ENCODE assay signal across 1 cellular context in the genomic region with DNA sequence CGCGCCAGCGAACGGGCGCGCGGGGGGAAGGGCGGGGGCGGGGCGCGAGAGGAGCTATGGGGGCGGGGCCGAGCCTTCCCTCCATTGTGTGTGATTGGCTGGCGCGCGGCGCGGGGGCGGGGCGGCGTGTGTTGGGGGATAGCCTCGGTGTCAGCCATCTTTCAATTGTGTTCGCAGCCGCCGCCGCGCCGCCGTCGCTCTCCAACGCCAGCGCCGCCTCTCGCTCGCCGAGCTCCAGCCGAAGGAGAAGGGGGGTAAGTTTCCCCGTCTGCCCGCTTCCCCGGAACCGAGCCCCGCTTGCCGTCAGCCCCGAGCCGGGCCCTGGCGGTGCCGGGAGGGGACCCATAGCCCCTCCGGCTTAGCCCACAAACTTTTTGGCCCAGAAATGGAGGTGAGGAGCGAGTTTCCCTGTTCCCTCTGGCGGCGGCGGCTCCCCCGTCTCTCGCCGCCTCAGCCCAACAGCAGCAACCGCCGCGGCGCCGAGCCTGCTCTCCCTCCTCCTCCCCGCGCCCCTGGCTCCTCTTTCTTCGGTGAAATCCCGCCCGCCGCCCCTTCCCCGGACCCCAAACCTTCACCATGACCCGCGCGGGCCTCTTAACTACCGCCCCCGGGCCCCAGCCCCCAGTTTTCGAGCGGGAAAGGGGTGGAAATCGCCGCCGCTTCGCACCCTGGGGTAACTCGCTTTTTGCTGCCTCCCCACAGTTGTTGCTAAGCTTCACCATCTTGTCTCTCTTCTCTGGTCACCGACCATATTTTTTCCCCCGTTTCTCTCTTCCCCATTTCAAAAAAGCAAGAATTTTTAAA.
TF ChIP-seq lines count a peak whose summit lies in the region.

A gene (plus strand): TSS at position 159 of the 804 bp plus-strand sequence. CDS start 1,636 bp downstream, outside the sequence.

TF ChIP-seq in K562, 482 proteins besides CTCF, POLR2A, EP300 and RAD21 (continued from another document and continues in another):
- TF ChIP-seq, protein P1, sequence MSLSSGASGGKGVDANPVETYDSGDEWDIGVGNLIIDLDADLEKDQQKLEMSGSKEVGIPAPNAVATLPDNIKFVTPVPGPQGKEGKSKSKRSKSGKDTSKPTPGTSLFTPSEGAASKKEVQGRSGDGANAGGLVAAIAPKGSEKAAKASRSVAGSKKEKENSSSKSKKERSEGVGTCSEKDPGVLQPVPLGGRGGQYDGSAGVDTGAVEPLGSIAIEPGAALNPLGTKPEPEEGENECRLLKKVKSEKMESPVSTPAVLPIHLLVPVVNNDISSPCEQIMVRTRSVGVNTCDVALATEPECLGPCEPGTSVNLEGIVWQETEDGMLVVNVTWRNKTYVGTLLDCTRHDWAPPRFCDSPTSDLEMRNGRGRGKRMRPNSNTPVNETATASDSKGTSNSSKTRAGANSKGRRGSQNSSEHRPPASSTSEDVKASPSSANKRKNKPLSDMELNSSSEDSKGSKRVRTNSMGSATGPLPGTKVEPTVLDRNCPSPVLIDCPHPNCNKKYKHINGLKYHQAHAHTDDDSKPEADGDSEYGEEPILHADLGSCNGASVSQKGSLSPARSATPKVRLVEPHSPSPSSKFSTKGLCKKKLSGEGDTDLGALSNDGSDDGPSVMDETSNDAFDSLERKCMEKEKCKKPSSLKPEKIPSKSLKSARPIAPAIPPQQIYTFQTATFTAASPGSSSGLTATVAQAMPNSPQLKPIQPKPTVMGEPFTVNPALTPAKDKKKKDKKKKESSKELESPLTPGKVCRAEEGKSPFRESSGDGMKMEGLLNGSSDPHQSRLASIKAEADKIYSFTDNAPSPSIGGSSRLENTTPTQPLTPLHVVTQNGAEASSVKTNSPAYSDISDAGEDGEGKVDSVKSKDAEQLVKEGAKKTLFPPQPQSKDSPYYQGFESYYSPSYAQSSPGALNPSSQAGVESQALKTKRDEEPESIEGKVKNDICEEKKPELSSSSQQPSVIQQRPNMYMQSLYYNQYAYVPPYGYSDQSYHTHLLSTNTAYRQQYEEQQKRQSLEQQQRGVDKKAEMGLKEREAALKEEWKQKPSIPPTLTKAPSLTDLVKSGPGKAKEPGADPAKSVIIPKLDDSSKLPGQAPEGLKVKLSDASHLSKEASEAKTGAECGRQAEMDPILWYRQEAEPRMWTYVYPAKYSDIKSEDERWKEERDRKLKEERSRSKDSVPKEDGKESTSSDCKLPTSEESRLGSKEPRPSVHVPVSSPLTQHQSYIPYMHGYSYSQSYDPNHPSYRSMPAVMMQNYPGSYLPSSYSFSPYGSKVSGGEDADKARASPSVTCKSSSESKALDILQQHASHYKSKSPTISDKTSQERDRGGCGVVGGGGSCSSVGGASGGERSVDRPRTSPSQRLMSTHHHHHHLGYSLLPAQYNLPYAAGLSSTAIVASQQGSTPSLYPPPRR (CRISPR knock-in tag; IDR thresholded peaks at IDR 0.05; ENCODE audit: borderline replicate concordance) = no peak
- TF ChIP-seq, protein P2, sequence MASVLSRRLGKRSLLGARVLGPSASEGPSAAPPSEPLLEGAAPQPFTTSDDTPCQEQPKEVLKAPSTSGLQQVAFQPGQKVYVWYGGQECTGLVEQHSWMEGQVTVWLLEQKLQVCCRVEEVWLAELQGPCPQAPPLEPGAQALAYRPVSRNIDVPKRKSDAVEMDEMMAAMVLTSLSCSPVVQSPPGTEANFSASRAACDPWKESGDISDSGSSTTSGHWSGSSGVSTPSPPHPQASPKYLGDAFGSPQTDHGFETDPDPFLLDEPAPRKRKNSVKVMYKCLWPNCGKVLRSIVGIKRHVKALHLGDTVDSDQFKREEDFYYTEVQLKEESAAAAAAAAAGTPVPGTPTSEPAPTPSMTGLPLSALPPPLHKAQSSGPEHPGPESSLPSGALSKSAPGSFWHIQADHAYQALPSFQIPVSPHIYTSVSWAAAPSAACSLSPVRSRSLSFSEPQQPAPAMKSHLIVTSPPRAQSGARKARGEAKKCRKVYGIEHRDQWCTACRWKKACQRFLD (CRISPR knock-in tag; IDR thresholded peaks at IDR 0.05) = no peak; the same call in 1 of the 2 replicates
- TF ChIP-seq TAF7 (tag; IDR thresholded peaks at IDR 0.05) = peak; percentile 82
- TF ChIP-seq, protein P3, sequence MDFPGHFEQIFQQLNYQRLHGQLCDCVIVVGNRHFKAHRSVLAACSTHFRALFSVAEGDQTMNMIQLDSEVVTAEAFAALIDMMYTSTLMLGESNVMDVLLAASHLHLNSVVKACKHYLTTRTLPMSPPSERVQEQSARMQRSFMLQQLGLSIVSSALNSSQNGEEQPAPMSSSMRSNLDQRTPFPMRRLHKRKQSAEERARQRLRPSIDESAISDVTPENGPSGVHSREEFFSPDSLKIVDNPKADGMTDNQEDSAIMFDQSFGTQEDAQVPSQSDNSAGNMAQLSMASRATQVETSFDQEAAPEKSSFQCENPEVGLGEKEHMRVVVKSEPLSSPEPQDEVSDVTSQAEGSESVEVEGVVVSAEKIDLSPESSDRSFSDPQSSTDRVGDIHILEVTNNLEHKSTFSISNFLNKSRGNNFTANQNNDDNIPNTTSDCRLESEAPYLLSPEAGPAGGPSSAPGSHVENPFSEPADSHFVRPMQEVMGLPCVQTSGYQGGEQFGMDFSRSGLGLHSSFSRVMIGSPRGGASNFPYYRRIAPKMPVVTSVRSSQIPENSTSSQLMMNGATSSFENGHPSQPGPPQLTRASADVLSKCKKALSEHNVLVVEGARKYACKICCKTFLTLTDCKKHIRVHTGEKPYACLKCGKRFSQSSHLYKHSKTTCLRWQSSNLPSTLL (IDR thresholded peaks at IDR 0.05) = no peak
- no peak for TF ChIP-seq MEF2D (tag; conservative IDR thresholded peaks at IDR 0.05; ENCODE audit: low read depth)
- TF ChIP-seq, protein P4, sequence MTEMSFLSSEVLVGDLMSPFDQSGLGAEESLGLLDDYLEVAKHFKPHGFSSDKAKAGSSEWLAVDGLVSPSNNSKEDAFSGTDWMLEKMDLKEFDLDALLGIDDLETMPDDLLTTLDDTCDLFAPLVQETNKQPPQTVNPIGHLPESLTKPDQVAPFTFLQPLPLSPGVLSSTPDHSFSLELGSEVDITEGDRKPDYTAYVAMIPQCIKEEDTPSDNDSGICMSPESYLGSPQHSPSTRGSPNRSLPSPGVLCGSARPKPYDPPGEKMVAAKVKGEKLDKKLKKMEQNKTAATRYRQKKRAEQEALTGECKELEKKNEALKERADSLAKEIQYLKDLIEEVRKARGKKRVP (CRISPR knock-in tag; IDR thresholded peaks at IDR 0.05) = 0 out of 2 replicates have a peak, but pooled peaks have one; percentile 17
- TF ChIP-seq THRAP3 (IDR thresholded peaks at IDR 0.05; ENCODE audit: borderline replicate concordance) = no peak
- TF ChIP-seq ZNF384 (IDR thresholded peaks at IDR 0.05; ENCODE audit: low read depth, low read length) = no peak
- peak; percentile 93 for TF ChIP-seq TBP (optimal IDR thresholded peaks at IDR 0.05; ENCODE audit: low read depth, low read length)
- TF ChIP-seq, protein P5, sequence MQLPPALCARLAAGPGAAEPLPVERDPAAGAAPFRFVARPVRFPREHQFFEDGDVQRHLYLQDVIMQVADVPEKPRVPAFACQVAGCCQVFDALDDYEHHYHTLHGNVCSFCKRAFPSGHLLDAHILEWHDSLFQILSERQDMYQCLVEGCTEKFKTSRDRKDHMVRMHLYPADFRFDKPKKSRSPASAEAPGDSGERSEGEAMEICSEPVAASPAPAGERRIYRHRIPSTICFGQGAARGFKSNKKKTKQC (CRISPR knock-in tag; IDR thresholded peaks at IDR 0.05) = peak; percentile 67; the same call in 1 of the 2 replicates
- TF ChIP-seq, protein P6, sequence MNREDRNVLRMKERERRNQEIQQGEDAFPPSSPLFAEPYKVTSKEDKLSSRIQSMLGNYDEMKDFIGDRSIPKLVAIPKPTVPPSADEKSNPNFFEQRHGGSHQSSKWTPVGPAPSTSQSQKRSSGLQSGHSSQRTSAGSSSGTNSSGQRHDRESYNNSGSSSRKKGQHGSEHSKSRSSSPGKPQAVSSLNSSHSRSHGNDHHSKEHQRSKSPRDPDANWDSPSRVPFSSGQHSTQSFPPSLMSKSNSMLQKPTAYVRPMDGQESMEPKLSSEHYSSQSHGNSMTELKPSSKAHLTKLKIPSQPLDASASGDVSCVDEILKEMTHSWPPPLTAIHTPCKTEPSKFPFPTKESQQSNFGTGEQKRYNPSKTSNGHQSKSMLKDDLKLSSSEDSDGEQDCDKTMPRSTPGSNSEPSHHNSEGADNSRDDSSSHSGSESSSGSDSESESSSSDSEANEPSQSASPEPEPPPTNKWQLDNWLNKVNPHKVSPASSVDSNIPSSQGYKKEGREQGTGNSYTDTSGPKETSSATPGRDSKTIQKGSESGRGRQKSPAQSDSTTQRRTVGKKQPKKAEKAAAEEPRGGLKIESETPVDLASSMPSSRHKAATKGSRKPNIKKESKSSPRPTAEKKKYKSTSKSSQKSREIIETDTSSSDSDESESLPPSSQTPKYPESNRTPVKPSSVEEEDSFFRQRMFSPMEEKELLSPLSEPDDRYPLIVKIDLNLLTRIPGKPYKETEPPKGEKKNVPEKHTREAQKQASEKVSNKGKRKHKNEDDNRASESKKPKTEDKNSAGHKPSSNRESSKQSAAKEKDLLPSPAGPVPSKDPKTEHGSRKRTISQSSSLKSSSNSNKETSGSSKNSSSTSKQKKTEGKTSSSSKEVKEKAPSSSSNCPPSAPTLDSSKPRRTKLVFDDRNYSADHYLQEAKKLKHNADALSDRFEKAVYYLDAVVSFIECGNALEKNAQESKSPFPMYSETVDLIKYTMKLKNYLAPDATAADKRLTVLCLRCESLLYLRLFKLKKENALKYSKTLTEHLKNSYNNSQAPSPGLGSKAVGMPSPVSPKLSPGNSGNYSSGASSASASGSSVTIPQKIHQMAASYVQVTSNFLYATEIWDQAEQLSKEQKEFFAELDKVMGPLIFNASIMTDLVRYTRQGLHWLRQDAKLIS (CRISPR knock-in tag; IDR thresholded peaks at IDR 0.05) = 0 out of 2 replicates have a peak, but pooled peaks have one; percentile 70
- no peak; a peak in 2 of 4 replicates for TF ChIP-seq ARNT (IDR thresholded peaks at IDR 0.05)
- TF ChIP-seq, protein P7, sequence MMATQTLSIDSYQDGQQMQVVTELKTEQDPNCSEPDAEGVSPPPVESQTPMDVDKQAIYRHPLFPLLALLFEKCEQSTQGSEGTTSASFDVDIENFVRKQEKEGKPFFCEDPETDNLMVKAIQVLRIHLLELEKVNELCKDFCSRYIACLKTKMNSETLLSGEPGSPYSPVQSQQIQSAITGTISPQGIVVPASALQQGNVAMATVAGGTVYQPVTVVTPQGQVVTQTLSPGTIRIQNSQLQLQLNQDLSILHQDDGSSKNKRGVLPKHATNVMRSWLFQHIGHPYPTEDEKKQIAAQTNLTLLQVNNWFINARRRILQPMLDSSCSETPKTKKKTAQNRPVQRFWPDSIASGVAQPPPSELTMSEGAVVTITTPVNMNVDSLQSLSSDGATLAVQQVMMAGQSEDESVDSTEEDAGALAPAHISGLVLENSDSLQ (IDR thresholded peaks at IDR 0.05) = peak; percentile 73
- TF ChIP-seq, protein P8, sequence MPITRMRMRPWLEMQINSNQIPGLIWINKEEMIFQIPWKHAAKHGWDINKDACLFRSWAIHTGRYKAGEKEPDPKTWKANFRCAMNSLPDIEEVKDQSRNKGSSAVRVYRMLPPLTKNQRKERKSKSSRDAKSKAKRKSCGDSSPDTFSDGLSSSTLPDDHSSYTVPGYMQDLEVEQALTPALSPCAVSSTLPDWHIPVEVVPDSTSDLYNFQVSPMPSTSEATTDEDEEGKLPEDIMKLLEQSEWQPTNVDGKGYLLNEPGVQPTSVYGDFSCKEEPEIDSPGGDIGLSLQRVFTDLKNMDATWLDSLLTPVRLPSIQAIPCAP (CRISPR knock-in tag; IDR thresholded peaks at IDR 0.05; ENCODE audit: borderline replicate concordance) = peak; percentile 47; the same call in 1 of the 2 replicates
- TF ChIP-seq SMARCC2 (IDR thresholded peaks at IDR 0.05; ENCODE audit: low read depth) = no peak; the same call in 1 of the 2 replicates
- TF ChIP-seq ZNF274 (IDR thresholded peaks at IDR 0.05; ENCODE audit: borderline replicate concordance, low read depth, low read length) = no peak
- TF ChIP-seq BRD9 (IDR thresholded peaks at IDR 0.05; ENCODE audit: low read depth, partially characterized antibody) = peak; percentile 72
- no peak for TF ChIP-seq ZNF253 (CRISPR knock-in tag; conservative IDR thresholded peaks at IDR 0.05)
- TF ChIP-seq SMARCA4 (IDR thresholded peaks at IDR 0.05) = 0 out of 2 replicates have a peak, but pooled peaks have one; percentile 15
- TF ChIP-seq, protein P9, sequence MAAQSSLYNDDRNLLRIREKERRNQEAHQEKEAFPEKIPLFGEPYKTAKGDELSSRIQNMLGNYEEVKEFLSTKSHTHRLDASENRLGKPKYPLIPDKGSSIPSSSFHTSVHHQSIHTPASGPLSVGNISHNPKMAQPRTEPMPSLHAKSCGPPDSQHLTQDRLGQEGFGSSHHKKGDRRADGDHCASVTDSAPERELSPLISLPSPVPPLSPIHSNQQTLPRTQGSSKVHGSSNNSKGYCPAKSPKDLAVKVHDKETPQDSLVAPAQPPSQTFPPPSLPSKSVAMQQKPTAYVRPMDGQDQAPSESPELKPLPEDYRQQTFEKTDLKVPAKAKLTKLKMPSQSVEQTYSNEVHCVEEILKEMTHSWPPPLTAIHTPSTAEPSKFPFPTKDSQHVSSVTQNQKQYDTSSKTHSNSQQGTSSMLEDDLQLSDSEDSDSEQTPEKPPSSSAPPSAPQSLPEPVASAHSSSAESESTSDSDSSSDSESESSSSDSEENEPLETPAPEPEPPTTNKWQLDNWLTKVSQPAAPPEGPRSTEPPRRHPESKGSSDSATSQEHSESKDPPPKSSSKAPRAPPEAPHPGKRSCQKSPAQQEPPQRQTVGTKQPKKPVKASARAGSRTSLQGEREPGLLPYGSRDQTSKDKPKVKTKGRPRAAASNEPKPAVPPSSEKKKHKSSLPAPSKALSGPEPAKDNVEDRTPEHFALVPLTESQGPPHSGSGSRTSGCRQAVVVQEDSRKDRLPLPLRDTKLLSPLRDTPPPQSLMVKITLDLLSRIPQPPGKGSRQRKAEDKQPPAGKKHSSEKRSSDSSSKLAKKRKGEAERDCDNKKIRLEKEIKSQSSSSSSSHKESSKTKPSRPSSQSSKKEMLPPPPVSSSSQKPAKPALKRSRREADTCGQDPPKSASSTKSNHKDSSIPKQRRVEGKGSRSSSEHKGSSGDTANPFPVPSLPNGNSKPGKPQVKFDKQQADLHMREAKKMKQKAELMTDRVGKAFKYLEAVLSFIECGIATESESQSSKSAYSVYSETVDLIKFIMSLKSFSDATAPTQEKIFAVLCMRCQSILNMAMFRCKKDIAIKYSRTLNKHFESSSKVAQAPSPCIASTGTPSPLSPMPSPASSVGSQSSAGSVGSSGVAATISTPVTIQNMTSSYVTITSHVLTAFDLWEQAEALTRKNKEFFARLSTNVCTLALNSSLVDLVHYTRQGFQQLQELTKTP (IDR thresholded peaks at IDR 0.05; ENCODE audit: low read depth in 1 of 2, partially characterized antibody in 2 of 2) = peak; percentile 41 to 63
- no peak; the same call in 1 of the 2 replicates for TF ChIP-seq ZNF24 (IDR thresholded peaks at IDR 0.05)
- no peak for TF ChIP-seq CBX8 (IDR thresholded peaks at IDR 0.05; ENCODE audit: borderline replicate concordance, extremely low read depth, low read depth, low read length, poor library complexity, severe bottlenecking)
- TF ChIP-seq ZSCAN29 (IDR thresholded peaks at IDR 0.05) = peak; percentile 29; the same call in 1 of the 2 replicates
- TF ChIP-seq PHF8 (IDR thresholded peaks at IDR 0.05; ENCODE audit: borderline replicate concordance, low read length) = peak; percentile 61
- TF ChIP-seq POLR2B (IDR thresholded peaks at IDR 0.05; ENCODE audit: low read depth, partially characterized antibody) = peak; percentile 98
- no peak for TF ChIP-seq NEUROD1 (IDR thresholded peaks at IDR 0.05; ENCODE audit: borderline replicate concordance, low read depth, low read length, partially characterized antibody)
- TF ChIP-seq KAT7 (CRISPR knock-in tag; IDR thresholded peaks at IDR 0.05; ENCODE audit: borderline replicate concordance) = no peak
- TF ChIP-seq MCM7 (IDR thresholded peaks at IDR 0.05) = no peak
- peak; percentile 90 for TF ChIP-seq ZBTB7A (IDR thresholded peaks at IDR 0.05; ENCODE audit: borderline replicate concordance, control insufficient read depth, low read depth, low read length)
- no peak for TF ChIP-seq ARHGAP35 (IDR thresholded peaks at IDR 0.05; ENCODE audit: partially characterized antibody)
